ENCODE assay signal across 20 cellular contexts in the genomic region with DNA sequence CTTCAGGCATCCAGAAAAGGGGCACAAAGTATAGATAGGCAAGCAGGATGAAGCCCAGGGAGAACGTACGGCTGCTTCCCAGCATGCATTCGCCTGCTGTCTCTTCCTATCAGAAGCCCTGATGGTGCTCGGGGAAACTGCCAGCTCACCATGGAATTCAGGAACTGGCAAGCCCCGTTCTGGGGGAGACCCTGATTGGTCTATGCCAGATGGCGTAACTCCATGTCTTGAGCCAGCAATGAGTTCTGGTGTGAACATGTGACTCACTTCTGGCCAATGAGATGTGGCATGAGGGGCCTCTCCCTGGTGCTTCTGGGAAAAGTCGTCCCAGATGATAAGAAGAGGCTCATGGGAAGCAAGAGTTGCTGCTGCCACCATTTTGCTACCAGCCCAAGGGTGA.
DNase-seq lines count a peak whose midpoint lies in the region; FAIRE-seq and TF ChIP-seq lines count a peak whose summit lies in the region.
"Had no signal": no experiment of that assay in that cellular context is flagged by ENCODE, and none has a peak within 500 bp of the region (broad histone marks: within the 10 kb centered on the region; RNA-seq: fewer than 3 reads in every experiment).

No MANE protein-coding gene starts in this region.

- no peaks in the 10 kb centered on the region for H3K27me3 Mint-ChIP-seq in CD4-positive, alpha-beta memory T cell
- H3K27me3 Mint-ChIP-seq in progenitor cell of endocrine pancreas: peaks cover 4% of the 10 kb centered on the region

- intact Hi-C loops in testis (cut with DNase I; ENCODE audit: low total_unique reads): no loop called here
- intact Hi-C loops in esophagus muscularis mucosa (cut with DNase I): no loop called here
- intact Hi-C loops in CD4-positive, alpha-beta memory T cell (cut with micrococcal nuclease): no loop called here

- no peaks in the 10 kb centered on the region for H3K4me1 ChIP-seq in H1 (replicated peaks in 1 of 4; ENCODE audit: control insufficient read depth in 3 of 4, insufficient read depth in 4 of 4, low read length in 3 of 4)
- H3K4me1 ChIP-seq in testis: no peaks in the 10 kb centered on the region
- H3K4me1 ChIP-seq in esophagus muscularis mucosa: no peaks in the 10 kb centered on the region
- no peaks in the 10 kb centered on the region for H3K4me1 ChIP-seq in CD4-positive, alpha-beta memory T cell (ENCODE audit: insufficient read depth, low read length)
- H3K4me1 ChIP-seq: BE2C, HAP-1 had no signal

- no peak overlapping the region for H2BK15ac ChIP-seq in H1 (ENCODE audit: low read length)

- no peak overlapping the region for H4K5ac ChIP-seq in H1 (ENCODE audit: insufficient read length, low read depth, low read length)

- no peaks in the 10 kb centered on the region for H3K79me2 ChIP-seq in H1 (ENCODE audit: control insufficient read depth in 1 of 2, insufficient read depth in 2 of 2, low read length in 2 of 2)

- H3K27me3 ChIP-seq in H1 (replicated peaks in 1 of 4; ENCODE audit: control insufficient read depth in 3 of 4, extremely low read depth in 1 of 4, insufficient read depth in 3 of 4, low read length in 3 of 4): no peaks in the 10 kb centered on the region
- no peaks in the 10 kb centered on the region for H3K27me3 ChIP-seq in testis
- no peaks in the 10 kb centered on the region for H3K27me3 ChIP-seq in esophagus muscularis mucosa
- H3K27me3 ChIP-seq in CD4-positive, alpha-beta memory T cell (ENCODE audit: insufficient read depth, low read length): no peaks in the 10 kb centered on the region
- H3K27me3 ChIP-seq: BE2C had no signal

- no peak overlapping the region for H3K56ac ChIP-seq in H1 (replicated peaks; ENCODE audit: insufficient read length, low read depth, low read length)

- H3K36me3 Mint-ChIP-seq in CD4-positive, alpha-beta memory T cell: no peaks in the 10 kb centered on the region
- H3K36me3 Mint-ChIP-seq in progenitor cell of endocrine pancreas (ENCODE audit: insufficient read depth): no peaks in the 10 kb centered on the region
- H3K36me3 Mint-ChIP-seq: CD8-positive, alpha-beta T cell had no signal

- CTCF ChIA-PET in H1 (lab: Charles Lee; ENCODE audit: partially characterized antibody): interaction anchor here (0.7 to 1.0 kb wide), 5 partner anchors 11 to 313 kb away, joined by 3 to 4 read pairs (median 3); no protein-coding TSS in a partner anchor
- CTCF ChIA-PET in CD4-positive, alpha-beta memory T cell (lab: Charles Lee; ENCODE audit: partially characterized antibody): no interaction called here

- no peak overlapping the region for H2AK5ac ChIP-seq in H1 (ENCODE audit: low read depth, low read length)

- no peak overlapping the region for H3K4me3 Mint-ChIP-seq in CD4-positive, alpha-beta memory T cell
- no peak overlapping the region for H3K4me3 Mint-ChIP-seq in progenitor cell of endocrine pancreas (ENCODE audit: low read depth)
- H3K4me3 Mint-ChIP-seq: CD8-positive, alpha-beta T cell had no signal

- no peak overlapping the region for H3K4ac ChIP-seq in H1 (replicated peaks; ENCODE audit: insufficient read length, low read depth, low read length)

- peak overlapping the region; percentile 16; the same call in 1 of the 2 replicates for H2AFZ ChIP-seq in H1 (ENCODE audit: low read length)

- no peak overlapping the region for H3K23ac ChIP-seq in H1 (ENCODE audit: insufficient read length)

- no peaks in the 10 kb centered on the region for H3K79me1 ChIP-seq in H1 (ENCODE audit: low read depth, low read length)

- TF ChIP-seq CTCF in H1 (IDR thresholded peaks at IDR 0.05; ENCODE audit: control extremely low read depth in 1 of 3, insufficient read depth in 1 of 3, low read depth in 1 of 3, low read length in 3 of 3): no peak
- no peak for TF ChIP-seq CTCF in testis (IDR thresholded peaks at IDR 0.05)
- TF ChIP-seq CTCF in esophagus muscularis mucosa (IDR thresholded peaks at IDR 0.05): no peak
- TF ChIP-seq CTCF in progenitor cell of endocrine pancreas (IDR thresholded peaks at IDR 0.05; ENCODE audit: unreplicated experiment): no peak

- no peak overlapping the region for H2BK20ac ChIP-seq in H1 (ENCODE audit: low read length)

- no peak for FAIRE-seq in H1 (lab: Jason Lieb, UNC)
- FAIRE-seq: A204.1, D721Med, G401.6, GM12891 had no signal

- no peaks in the 10 kb centered on the region for H3K23me2 ChIP-seq in H1 (ENCODE audit: low read depth, low read length)

- no peak overlapping the region for H4K91ac ChIP-seq in H1 (replicated peaks; ENCODE audit: insufficient read length, low read length)

- H3K36me3 ChIP-seq in H1 (ENCODE audit: control insufficient read depth in 2 of 4, insufficient read depth in 4 of 4, low read length in 3 of 4) (no peaks in the 10 kb centered on the region), testis (ENCODE audit: low read depth, missing control alignments) (no peaks in the 10 kb centered on the region), esophagus muscularis mucosa (no peaks in the 10 kb centered on the region)
- H3K36me3 ChIP-seq in CD4-positive, alpha-beta memory T cell (ENCODE audit: insufficient read depth, low read length): no peaks in the 10 kb centered on the region
- H3K36me3 ChIP-seq: BE2C, HAP-1 had no signal

- peaks cover 0 to 4% (median under 1%) of the 10 kb centered on the region in 4 donors for H3K4me1 Mint-ChIP-seq in CD4-positive, alpha-beta memory T cell
- peaks cover 6% of the 10 kb centered on the region for H3K4me1 Mint-ChIP-seq in progenitor cell of endocrine pancreas (ENCODE audit: low read depth)

- no peak overlapping the region for H3K14ac ChIP-seq in H1 (ENCODE audit: insufficient read length)

- H3K9me3 ChIP-seq in H1 (ENCODE audit: insufficient read depth in 2 of 2, low read depth in 1 of 2, low read length in 1 of 2): no peaks in the 10 kb centered on the region
- H3K9me3 ChIP-seq in testis: no peaks in the 10 kb centered on the region
- H3K9me3 ChIP-seq in esophagus muscularis mucosa: no peaks in the 10 kb centered on the region
- H3K9me3 ChIP-seq in CD4-positive, alpha-beta memory T cell (ENCODE audit: control insufficient read depth in 1 of 2, low read length in 2 of 2): no peaks in the 10 kb centered on the region
- H3K9me3 ChIP-seq: BE2C, HAP-1 had no signal

- no peak overlapping the region for H3K18ac ChIP-seq in H1 (ENCODE audit: extremely low read depth, low read length)

- in situ Hi-C loops in SK-MEL-5 (cut with HindIII; ENCODE audit: low pct_unique_long_range_greater_than_20kb, low sequenced_read_pairs): no loop called here

- H3K27ac ChIP-seq in H1 (ENCODE audit: low read depth, low read length) (no peak overlapping the region), testis (no peak overlapping the region), esophagus muscularis mucosa (replicated peaks in 1 of 4) (no peak overlapping the region)
- no peak overlapping the region for H3K27ac ChIP-seq in CD4-positive, alpha-beta memory T cell (ENCODE audit: low read depth, low read length)
- H3K27ac ChIP-seq: C4-2B had no signal

- no peak overlapping the region for H2BK12ac ChIP-seq in H1 (ENCODE audit: low read depth, low read length)

- H2BK120ac ChIP-seq in H1 (replicated peaks; ENCODE audit: low read depth, low read length): no peak overlapping the region

- WGBS in H1 (ENCODE audit: extremely low coverage in 1 of 2, insufficient coverage in 1 of 2, insufficient read length in 1 of 2, insufficient replicate concordance in 2 of 2, low coverage in 1 of 2, low lambda C conversion rate in 2 of 2, missing lambda C conversion rate in 1 of 2), 2 experiments: 91% methylated on average over 7 of the region's 7 CpGs; no CpG with 5 or more reads in 1 of the 2 experiments
- WGBS in testis, 2 donors: 60% methylated on average over 7 of the region's 7 CpGs; no CpG with 5 or more reads in 1 of the 2 donors
- 83% methylated on average over 7 of the region's 7 CpGs for WGBS in esophagus muscularis mucosa

- no peak overlapping the region for H3K4me2 ChIP-seq in H1 (ENCODE audit: insufficient read depth in 1 of 2, low read depth in 2 of 2, low read length in 2 of 2)

- H3K4me3 ChIP-seq in H1 (ENCODE audit: extremely low read depth in 1 of 4, insufficient read depth in 2 of 4, low read depth in 3 of 4, low read length in 4 of 4): no peak overlapping the region
- peak overlapping the region; percentile 1 to 39 for H3K4me3 ChIP-seq in testis
- no peak overlapping the region for H3K4me3 ChIP-seq in esophagus muscularis mucosa
- H3K4me3 ChIP-seq in CD4-positive, alpha-beta memory T cell (ENCODE audit: low read length in 2 of 2): no peak overlapping the region
- H3K4me3 ChIP-seq: HAP-1 had no signal

- POLR2A ChIA-PET in H1 (lab: Charles Lee; ENCODE audit: partially characterized antibody): no interaction called here
- POLR2A ChIA-PET in CD4-positive, alpha-beta memory T cell (lab: Charles Lee; ENCODE audit: partially characterized antibody): no interaction called here

- no peak for TF ChIP-seq EP300 in H1 (IDR thresholded peaks at IDR 0.05; ENCODE audit: borderline replicate concordance in 1 of 2, low read depth in 2 of 2, low read length in 2 of 2)
- no peak for TF ChIP-seq EP300 in esophagus muscularis mucosa (IDR thresholded peaks at IDR 0.05)

- DNase-seq in HT1080 (ENCODE audit: low read depth) (peak; percentile 10), SK-MEL-5 (ENCODE audit: low read depth, low spot score) (peak; percentile 11), H1 (ENCODE audit: low read depth in 1 of 2, low spot score in 2 of 2) (no peak), testis (peak; percentile 73), esophagus muscularis mucosa (ENCODE audit: extremely low spot score) (no peak), progenitor cell of endocrine pancreas (ENCODE audit: low spot score, unreplicated experiment) (no peak)
- DNase-seq in CD4-positive, alpha-beta memory T cell: no peak
- DNase-seq: BE2C; CD8-positive, alpha-beta T cell; COR-L47; DMS153; DMS79 treated with DMSO at 0.1 percent for 48 hours; EL; GOT3 had no signal

- no peak overlapping the region for H2BK5ac ChIP-seq in H1 (ENCODE audit: low read depth, low read length)

- no peak for TF ChIP-seq RAD21 in H1 (IDR thresholded peaks at IDR 0.05 in 1 of 2, conservative IDR thresholded peaks at IDR 0.05 in 1 of 2; ENCODE audit: low read depth in 2 of 2, low read length in 2 of 2)

- H3K9me3 Mint-ChIP-seq in CD4-positive, alpha-beta memory T cell: no peaks in the 10 kb centered on the region
- no peaks in the 10 kb centered on the region for H3K9me3 Mint-ChIP-seq in progenitor cell of endocrine pancreas (ENCODE audit: low read depth)
- H3K9me3 Mint-ChIP-seq: CD8-positive, alpha-beta T cell had no signal

- H4K20me1 ChIP-seq in H1 (replicated peaks in 1 of 2; ENCODE audit: control insufficient read depth in 1 of 2, insufficient read depth in 2 of 2, low read length in 2 of 2): no peaks in the 10 kb centered on the region

- no peak overlapping the region for H3K9ac ChIP-seq in H1 (replicated peaks in 1 of 4; ENCODE audit: extremely low read depth in 1 of 4, low read depth in 3 of 4, low read length in 3 of 4)

- H4K8ac ChIP-seq in H1 (ENCODE audit: extremely low read depth, insufficient read depth, low read length): no peak overlapping the region

- H3K27ac Mint-ChIP-seq in CD4-positive, alpha-beta memory T cell: no peak overlapping the region
- H3K27ac Mint-ChIP-seq in progenitor cell of endocrine pancreas: no peak overlapping the region
- H3K27ac Mint-ChIP-seq: CD8-positive, alpha-beta T cell had no signal

- TF ChIP-seq POLR2A in H1 (IDR thresholded peaks at IDR 0.05; ENCODE audit: control extremely low read depth in 1 of 2, low read depth in 2 of 2, low read length in 2 of 2) (no peak), testis (IDR thresholded peaks at IDR 0.05) (no peak), esophagus muscularis mucosa (IDR thresholded peaks at IDR 0.05; ENCODE audit: low read depth) (no peak)

Comparison
In these comparisons a context has a peak if more than half of its experiments do, and no peak if none do; other contexts are left out.
1. DNase-seq: peak in HT1080 (single experiment), SK-MEL-5 (single experiment) and testis (single experiment); none in H1 (0 of 2), esophagus muscularis mucosa (single experiment), CD4-positive, alpha-beta memory T cell (0 of 5) and progenitor cell of endocrine pancreas (single experiment).
2. H3K4me3 ChIP-seq: peak in testis (2 of 2); none in H1 (0 of 4), esophagus muscularis mucosa (0 of 4) and CD4-positive, alpha-beta memory T cell (0 of 2).